In genomic region chr20:49270177-49270576, GRCh38 we compare ENCODE assay signal across 10 cellular contexts. TPM values are rescaled to one million over a fixed set of nuclear protein-coding genes. Genes with fewer than 3 reads are reported as not detected.
A peak's percentile ranks its signal among the peaks of the same experiment; 100 is the strongest.
DNase-seq lines count a peak whose midpoint lies in the region; TF ChIP-seq lines count a peak whose summit lies in the region.
"Had no signal": no experiment of that assay in that cellular context is flagged by ENCODE, and none has a peak within 500 bp of the region (broad histone marks: within the 10 kb centered on the region; RNA-seq: fewer than 3 reads in every experiment).

No MANE protein-coding gene starts in this region.

- TF ChIP-seq CTCF in MCF 10A (IDR thresholded peaks at IDR 0.05; ENCODE audit: unreplicated experiment) (no peak), breast epithelium (IDR thresholded peaks at IDR 0.05) (no peak), OCI-LY7 (conservative IDR thresholded peaks at IDR 0.05; ENCODE audit: low read length) (no peak), suprapubic skin (IDR thresholded peaks at IDR 0.05) (no peak)

- WGBS in suprapubic skin: 69% methylated on average over 7 of the region's 7 CpGs

- BruUV-seq in MCF 10A (replicated peaks; lab: Mats Ljungman, UMichigan): TSS peak; percentile 20
- BruUV-seq in OCI-LY7 (replicated peaks; lab: Mats Ljungman, UMichigan): no TSS peak

- H3K27ac Mint-ChIP-seq in MCF 10A (ENCODE audit: low read depth, unreplicated experiment): peak overlapping the region; percentile 3

- H3K9me2 ChIP-seq in OCI-LY7 (ENCODE audit: insufficient read depth, low read length): no peaks in the 10 kb centered on the region

- H3K4me3 ChIP-seq in breast epithelium (peak overlapping the region in 1 of 3 donors; percentile 47), OCI-LY7 (ENCODE audit: low read depth, low read length, poor library complexity, severe bottlenecking) (peak overlapping the region; percentile 15), duodenal mucosa (ENCODE audit: low read depth in 1 of 2, low read length in 2 of 2) (peak overlapping the region; percentile 34 to 39), suprapubic skin (peak overlapping the region; percentile 0)
- H3K4me3 ChIP-seq: SK-N-MC had no signal

- H3K4me3 Mint-ChIP-seq in MCF 10A (ENCODE audit: unreplicated experiment): peak overlapping the region; percentile 61
- H3K4me3 Mint-ChIP-seq: neural crest cell had no signal

- no peaks in the 10 kb centered on the region for H3K27me3 Mint-ChIP-seq in MCF 10A (ENCODE audit: insufficient read depth, unreplicated experiment)

- intact Hi-C loops in MCF 10A (cut with micrococcal nuclease): no loop called here
- intact Hi-C loops in breast epithelium (cut with DNase I; ENCODE audit: low total_unique reads): no loop called here
- intact Hi-C loops in OCI-LY7 (cut with micrococcal nuclease; ENCODE audit: unreplicated experiment): loop anchor here (10.0 kb wide), 1 partner anchor 845 kb away; the partner anchor contains the start of gene UBE2V1

- H3K27me3 ChIP-seq in breast epithelium: no peaks in the 10 kb centered on the region
- H3K27me3 ChIP-seq in duodenal mucosa (ENCODE audit: control insufficient read depth in 1 of 2, insufficient read depth in 2 of 2, low read length in 2 of 2): no peaks in the 10 kb centered on the region
- no peaks in the 10 kb centered on the region for H3K27me3 ChIP-seq in suprapubic skin

- H3K9me3 ChIP-seq in breast epithelium (no peaks in the 10 kb centered on the region), OCI-LY7 (ENCODE audit: low read length) (peaks cover 9% of the 10 kb centered on the region; the same call in 1 of the 2 replicates), duodenal mucosa (ENCODE audit: control insufficient read depth in 1 of 2, low read length in 2 of 2) (no peaks in the 10 kb centered on the region), suprapubic skin (no peaks in the 10 kb centered on the region)

- TF ChIP-seq EP300 in suprapubic skin (IDR thresholded peaks at IDR 0.05): no peak

- TF ChIP-seq POLR2A in breast epithelium (IDR thresholded peaks at IDR 0.05) (no peak), suprapubic skin (IDR thresholded peaks at IDR 0.05) (no peak)

- no peaks in the 10 kb centered on the region for H3K9me3 Mint-ChIP-seq in MCF 10A (ENCODE audit: unreplicated experiment)

- H3K36me3 Mint-ChIP-seq in MCF 10A (ENCODE audit: insufficient read depth, unreplicated experiment): peaks cover 83% of the 10 kb centered on the region

- no peak overlapping the region for H2AFZ ChIP-seq in OCI-LY7 (ENCODE audit: low read length)

- peaks cover 78% of the 10 kb centered on the region for H3K79me2 ChIP-seq in OCI-LY7 (ENCODE audit: insufficient read depth, low read depth, low read length)

- 0 out of 2 replicates have a peak, but pooled peaks cover 8% of the 10 kb centered on the region for H4K20me1 ChIP-seq in OCI-LY7 (ENCODE audit: insufficient read depth, low read length)

- no peak overlapping the region for H3K9ac ChIP-seq in duodenal mucosa (ENCODE audit: low read depth in 1 of 2, low read length in 2 of 2)

- DNase-seq in MCF 10A (ENCODE audit: unreplicated experiment) (peak; percentile 34), breast epithelium (ENCODE audit: low spot score in 2 of 2) (no peak), OCI-LY7 (ENCODE audit: low spot score) (no peak), suprapubic skin (ENCODE audit: low spot score in 2 of 2) (no peak), germinal center (ENCODE audit: low spot score) (no peak), inferior parietal cortex (ENCODE audit: extremely low spot score) (no peak), NCI-H1105 (lab: John Stamatoyannopoulos, UW) (no peak)

- H3K27ac ChIP-seq in breast epithelium (peak overlapping the region in 1 of 2 donors; percentile 13), OCI-LY7 (ENCODE audit: low read depth, low read length, poor library complexity, severe bottlenecking) (no peak overlapping the region), duodenal mucosa (ENCODE audit: low read depth, low read length) (no peak overlapping the region), suprapubic skin (no peak overlapping the region)
- H3K27ac ChIP-seq: SK-N-MC had no signal

- H3K4me2 ChIP-seq in OCI-LY7 (ENCODE audit: low read length): peak overlapping the region; percentile 22; the same call in 1 of the 2 replicates

- H3K4me1 Mint-ChIP-seq in MCF 10A (ENCODE audit: insufficient read depth, unreplicated experiment): peaks cover 34% of the 10 kb centered on the region

- H3K36me3 ChIP-seq in breast epithelium (no peaks in the 10 kb centered on the region), OCI-LY7 (ENCODE audit: insufficient read depth, low read length) (peaks cover 90% of the 10 kb centered on the region), duodenal mucosa (ENCODE audit: control insufficient read depth in 1 of 2, insufficient read depth in 2 of 2, low read length in 2 of 2) (peaks cover 28 to 55% of the 10 kb centered on the region in 2 donors), suprapubic skin (peaks cover 63% of the 10 kb centered on the region)

- POLR2A ChIA-PET in MCF 10A (lab: Yijun Ruan, JAX): interaction anchor here (0.7 to 8.0 kb wide), 6 partner anchors 11 to 51 kb away, joined by 3 to 50 read pairs (median 4); partner anchors contain the start of gene DDX27
- POLR2A ChIA-PET in OCI-LY7 (lab: Charles Lee): interaction anchor here (0.6 kb wide), 1 partner anchor 214 kb away, joined by 3 read pairs; no protein-coding TSS in a partner anchor

- CTCF ChIA-PET in MCF 10A (lab: Yijun Ruan, JAX) (interaction anchor here (0.5 to 1.5 kb wide), 6 partner anchors 23 to 1278 kb away, joined by 3 to 9 read pairs (median 3); no protein-coding TSS in a partner anchor), OCI-LY7 (lab: Charles Lee; ENCODE audit: unreplicated experiment) (no interaction called here)

- H3K4me1 ChIP-seq in breast epithelium (peaks cover 0 to under 1% of the 10 kb centered on the region in 2 donors), OCI-LY7 (ENCODE audit: insufficient read depth, low read length, poor library complexity, severe bottlenecking) (peaks cover 37% of the 10 kb centered on the region), duodenal mucosa (ENCODE audit: control insufficient read depth in 1 of 2, insufficient read depth in 2 of 2, low read length in 2 of 2) (peaks cover 25 to 33% of the 10 kb centered on the region in 2 donors), suprapubic skin (peaks cover 47% of the 10 kb centered on the region)

RNA-seq across cellular contexts. Expression of gene ZNFX1, which starts 7.7 kb away (rescaled TPM):
- total RNA-seq in MCF 10A (2022) (24.3 and 26.8 TPM in 2 replicates), breast epithelium (10 to 100 TPM; 36.3 to 42.1 (median 36.7) TPM), OCI-LY7 (2022) (17.1 and 17.6 TPM in 2 replicates), suprapubic skin (10 to 100 TPM; 25.9 to 36.1 (median 33.2) TPM)
- total RNA-seq in OCI-LY7 (2014; rRNA removed; shearing (Covaris generic)): 14.9 and 15.1 TPM in 2 replicates

RNA-seq across cellular contexts. Expression of gene DDX27, which starts 51.0 kb away (rescaled TPM):
- 45.7 and 56.4 TPM in 2 replicates for total RNA-seq in MCF 10A (2022)
- total RNA-seq in breast epithelium: 10 to 100 TPM; 28.5 to 35.1 (median 34.8) TPM
- 48.2 and 53.9 TPM in 2 replicates for total RNA-seq in OCI-LY7 (2014; rRNA removed; shearing (Covaris generic))
- 54.3 and 57.0 TPM in 2 replicates for total RNA-seq in OCI-LY7 (2022)
- 10 to 100 TPM; 29.3 to 49.5 (median 38.0) TPM for total RNA-seq in suprapubic skin
